In genomic region chr1:156920233-156921052, GRCh38 we compare ENCODE assay signal across 1 cellular context.
TF ChIP-seq lines count a peak whose summit lies in the region.

TSS of gene LRRC71 (plus strand) at chr1:156920632. CDS start at chr1:156920804, 172 bp downstream.

TF ChIP-seq in K562, 482 proteins besides CTCF, POLR2A, EP300 and RAD21 (continued from another document):
- no peak for TF ChIP-seq THRA (IDR thresholded peaks at IDR 0.05)
- peak; percentile 89 for TF ChIP-seq CCNT2 (IDR thresholded peaks at IDR 0.05; ENCODE audit: borderline replicate concordance, extremely low read depth, insufficient read length, low read depth, low read length)
- TF ChIP-seq ZKSCAN3 (CRISPR knock-in tag; IDR thresholded peaks at IDR 0.05): no peak
- TF ChIP-seq ETV5 (CRISPR knock-in tag; IDR thresholded peaks at IDR 0.05; ENCODE audit: low read depth): peak; percentile 65
- peak; percentile 69 for TF ChIP-seq CREM (IDR thresholded peaks at IDR 0.05; ENCODE audit: low read depth)
- peak in 1 of 2 experiments; percentile 67; a peak in 1 of 4 replicates for TF ChIP-seq MLLT1 (IDR thresholded peaks at IDR 0.05)
- TF ChIP-seq MAZ (CRISPR knock-in tag; conservative IDR thresholded peaks at IDR 0.05 in 1 of 2, IDR thresholded peaks at IDR 0.05 in 1 of 2): peak; percentile 98 to 100
- TF ChIP-seq RBBP5 (IDR thresholded peaks at IDR 0.05; ENCODE audit: borderline replicate concordance, insufficient read depth, low read length, poor library complexity, severe bottlenecking): no peak
- TF ChIP-seq ARID2 (IDR thresholded peaks at IDR 0.05): peak; percentile 86; the same call in 1 of the 2 replicates
- TF ChIP-seq CREB1 (IDR thresholded peaks at IDR 0.05): peak; percentile 54
- TF ChIP-seq CREB1 (CRISPR knock-in tag; IDR thresholded peaks at IDR 0.05): peak; percentile 76; the same call in 1 of the 2 replicates
- peak; percentile 41 to 80; a peak in 2 of 4 replicates for TF ChIP-seq UBTF (IDR thresholded peaks at IDR 0.05; ENCODE audit: borderline replicate concordance in 1 of 2, low read depth in 2 of 2, low read length in 2 of 2)
- no peak for TF ChIP-seq MCM7 (IDR thresholded peaks at IDR 0.05)
- TF ChIP-seq ZNF133 (CRISPR knock-in tag; IDR thresholded peaks at IDR 0.05): no peak
- peak; percentile 44; the same call in 1 of the 2 replicates for TF ChIP-seq HCFC1 (IDR thresholded peaks at IDR 0.05; ENCODE audit: low read depth, low read length)
- no peak for TF ChIP-seq NR2C1 (IDR thresholded peaks at IDR 0.05)
- no peak for TF ChIP-seq NR2C1 (tag; IDR thresholded peaks at IDR 0.05)
- peak; percentile 92 for TF ChIP-seq SMC3 (conservative IDR thresholded peaks at IDR 0.05; ENCODE audit: insufficient read depth, low read depth, low read length)
- peak; percentile 95 for TF ChIP-seq DEAF1 (CRISPR knock-in tag; IDR thresholded peaks at IDR 0.05)
- 0 out of 2 replicates have a peak, but pooled peaks have one; percentile 3 for TF ChIP-seq MTA2 (IDR thresholded peaks at IDR 0.05; ENCODE audit: low read depth)
- TF ChIP-seq HMGXB4 (CRISPR knock-in tag; IDR thresholded peaks at IDR 0.05): 0 out of 2 replicates have a peak, but pooled peaks have one; percentile 81
- peak in 1 of 2 experiments; percentile 84; a peak in 1 of 4 replicates for TF ChIP-seq KDM4B (IDR thresholded peaks at IDR 0.05; ENCODE audit: borderline replicate concordance in 2 of 2, low read depth in 1 of 2)
- peak; percentile 81 for TF ChIP-seq ZBTB33 (CRISPR knock-in tag; IDR thresholded peaks at IDR 0.05)
- TF ChIP-seq CBX3 (IDR thresholded peaks at IDR 0.05; ENCODE audit: borderline replicate concordance in 1 of 2, low read length in 2 of 2): 0 out of 3 replicates have a peak, but pooled peaks of 1 of the 2 experiments have one; percentile 50
- no peak for TF ChIP-seq ZBTB12 (CRISPR knock-in tag; IDR thresholded peaks at IDR 0.05)
- TF ChIP-seq CBFB (CRISPR knock-in tag; IDR thresholded peaks at IDR 0.05): peak; percentile 98
- peak; percentile 60; the same call in 1 of the 2 replicates for TF ChIP-seq ARID4B (CRISPR knock-in tag; IDR thresholded peaks at IDR 0.05)
- TF ChIP-seq EP400 (IDR thresholded peaks at IDR 0.05): peak; percentile 44; the same call in 1 of the 2 replicates
- peak; percentile 38 for TF ChIP-seq U2AF1 (optimal IDR thresholded peaks at IDR 0.05; ENCODE audit: low read depth, low read length)
- TF ChIP-seq HIVEP1 (CRISPR knock-in tag; IDR thresholded peaks at IDR 0.05): no peak
- TF ChIP-seq TFAP4 (CRISPR knock-in tag; IDR thresholded peaks at IDR 0.05; ENCODE audit: borderline replicate concordance): peak; percentile 83; the same call in 1 of the 2 replicates
- no peak for TF ChIP-seq CEBPZ (IDR thresholded peaks at IDR 0.05; ENCODE audit: borderline replicate concordance, low read depth, low read length)
- peak; percentile 92 for TF ChIP-seq SP1 (CRISPR knock-in tag; IDR thresholded peaks at IDR 0.05)
